Comparison of ENCODE assay signal across 1 cellular context in genomic region chr20:49593441-49594142, GRCh38.
TF ChIP-seq lines count a peak whose summit lies in the region.

No MANE protein-coding gene starts in this region.

TF ChIP-seq in GM23338, 12 proteins besides CTCF, POLR2A, EP300 and RAD21 (continued from another document):
- TF ChIP-seq REST (IDR thresholded peaks at IDR 0.05; ENCODE audit: unreplicated experiment) (no peak), EZH2phosphoT487 (IDR thresholded peaks at IDR 0.05; ENCODE audit: unreplicated experiment) (no peak), CREB1 (CRISPR knock-in tag; IDR thresholded peaks at IDR 0.05; ENCODE audit: low read depth) (no peak), POLR2AphosphoS5 (IDR thresholded peaks at IDR 0.05; ENCODE audit: low read depth) (no peak), JUNB (IDR thresholded peaks at IDR 0.05; ENCODE audit: unreplicated experiment) (no peak), STAT1 (IDR thresholded peaks at IDR 0.05; ENCODE audit: unreplicated experiment) (no peak)
